2 cellular contexts compared by ENCODE assay signal in the genomic region with DNA sequence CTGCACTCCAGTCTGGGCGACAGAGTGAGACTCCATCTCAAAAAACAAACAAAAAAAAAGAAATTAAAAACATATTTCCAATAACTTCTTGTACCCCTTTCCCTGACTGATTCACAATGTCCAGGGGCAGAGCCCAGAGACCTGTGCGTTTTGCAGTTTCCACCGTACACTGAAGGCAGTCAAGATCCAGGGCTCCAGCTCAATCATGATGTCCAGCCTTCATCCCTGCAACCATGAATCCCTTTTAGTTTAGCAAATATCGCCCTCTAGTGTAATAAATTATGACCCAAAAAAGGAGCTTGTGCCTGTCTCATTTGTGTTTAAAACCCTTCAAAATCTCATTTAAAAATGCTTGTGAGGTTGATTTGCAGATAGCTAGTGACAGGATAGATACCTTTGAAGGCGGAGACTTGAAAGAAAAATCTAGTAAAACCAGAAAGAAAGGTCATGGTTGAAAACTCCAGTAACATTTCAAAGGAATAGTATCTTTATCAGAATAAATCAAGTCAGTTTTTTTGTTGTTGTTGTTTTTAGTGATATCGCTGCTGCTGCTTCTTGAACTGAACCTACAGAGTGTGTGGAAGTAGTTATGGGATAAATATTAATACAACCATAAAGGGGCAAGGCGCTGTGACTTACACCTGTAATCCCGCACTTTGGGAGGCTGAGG.
TF ChIP-seq lines count a peak whose summit lies in the region.

No MANE protein-coding gene starts in this region.

TF ChIP-seq in H1, 55 proteins besides CTCF, POLR2A, EP300 and RAD21:
- TF ChIP-seq HDAC6 (IDR thresholded peaks at IDR 0.05; ENCODE audit: low read depth, low read length): no peak
- no peak for TF ChIP-seq ASH2L (IDR thresholded peaks at IDR 0.05; ENCODE audit: low read length)
- TF ChIP-seq KDM1A (IDR thresholded peaks at IDR 0.05; ENCODE audit: borderline replicate concordance, low read length): no peak
- TF ChIP-seq SAP30 (IDR thresholded peaks at IDR 0.05; ENCODE audit: insufficient read depth, insufficient replicate concordance, low read length): no peak
- no peak for TF ChIP-seq FOSL1 (IDR thresholded peaks at IDR 0.05; ENCODE audit: insufficient read depth, low read depth, low read length)
- no peak for TF ChIP-seq CREB1 (IDR thresholded peaks at IDR 0.05)
- TF ChIP-seq SRF (IDR thresholded peaks at IDR 0.05; ENCODE audit: low read depth, low read length): no peak
- TF ChIP-seq SP4 (IDR thresholded peaks at IDR 0.05; ENCODE audit: low read length): no peak
- no peak for TF ChIP-seq CTBP2 (IDR thresholded peaks at IDR 0.05; ENCODE audit: borderline replicate concordance, insufficient read depth, insufficient read length, low read length)
- no peak for TF ChIP-seq EGR1 (IDR thresholded peaks at IDR 0.05; ENCODE audit: borderline replicate concordance, low read depth, low read length)
- TF ChIP-seq TAF1 (IDR thresholded peaks at IDR 0.05; ENCODE audit: low read depth, low read length): no peak
TF ChIP-seq in H1: peak in this region for 0.

TF ChIP-seq in neural cell, 6 proteins besides CTCF, POLR2A, EP300 and RAD21:
- peak; percentile 94 for TF ChIP-seq SMC3 (conservative IDR thresholded peaks at IDR 0.05; ENCODE audit: poor library complexity)
- TF ChIP-seq, protein P1, sequence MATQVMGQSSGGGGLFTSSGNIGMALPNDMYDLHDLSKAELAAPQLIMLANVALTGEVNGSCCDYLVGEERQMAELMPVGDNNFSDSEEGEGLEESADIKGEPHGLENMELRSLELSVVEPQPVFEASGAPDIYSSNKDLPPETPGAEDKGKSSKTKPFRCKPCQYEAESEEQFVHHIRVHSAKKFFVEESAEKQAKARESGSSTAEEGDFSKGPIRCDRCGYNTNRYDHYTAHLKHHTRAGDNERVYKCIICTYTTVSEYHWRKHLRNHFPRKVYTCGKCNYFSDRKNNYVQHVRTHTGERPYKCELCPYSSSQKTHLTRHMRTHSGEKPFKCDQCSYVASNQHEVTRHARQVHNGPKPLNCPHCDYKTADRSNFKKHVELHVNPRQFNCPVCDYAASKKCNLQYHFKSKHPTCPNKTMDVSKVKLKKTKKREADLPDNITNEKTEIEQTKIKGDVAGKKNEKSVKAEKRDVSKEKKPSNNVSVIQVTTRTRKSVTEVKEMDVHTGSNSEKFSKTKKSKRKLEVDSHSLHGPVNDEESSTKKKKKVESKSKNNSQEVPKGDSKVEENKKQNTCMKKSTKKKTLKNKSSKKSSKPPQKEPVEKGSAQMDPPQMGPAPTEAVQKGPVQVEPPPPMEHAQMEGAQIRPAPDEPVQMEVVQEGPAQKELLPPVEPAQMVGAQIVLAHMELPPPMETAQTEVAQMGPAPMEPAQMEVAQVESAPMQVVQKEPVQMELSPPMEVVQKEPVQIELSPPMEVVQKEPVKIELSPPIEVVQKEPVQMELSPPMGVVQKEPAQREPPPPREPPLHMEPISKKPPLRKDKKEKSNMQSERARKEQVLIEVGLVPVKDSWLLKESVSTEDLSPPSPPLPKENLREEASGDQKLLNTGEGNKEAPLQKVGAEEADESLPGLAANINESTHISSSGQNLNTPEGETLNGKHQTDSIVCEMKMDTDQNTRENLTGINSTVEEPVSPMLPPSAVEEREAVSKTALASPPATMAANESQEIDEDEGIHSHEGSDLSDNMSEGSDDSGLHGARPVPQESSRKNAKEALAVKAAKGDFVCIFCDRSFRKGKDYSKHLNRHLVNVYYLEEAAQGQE (IDR thresholded peaks at IDR 0.05; ENCODE audit: borderline replicate concordance): no peak
TF ChIP-seq in neural cell: peak in this region for 1.
